ENCODE assay signal across 8 cellular contexts in genomic region chr2:222671259-222672067, GRCh38. TPM values are rescaled to one million over a fixed set of nuclear protein-coding genes. Genes with fewer than 3 reads are reported as not detected.
DNase-seq lines count a peak whose midpoint lies in the region; ATAC-seq, FAIRE-seq and TF ChIP-seq lines count a peak whose summit lies in the region.

A gene with protein sequence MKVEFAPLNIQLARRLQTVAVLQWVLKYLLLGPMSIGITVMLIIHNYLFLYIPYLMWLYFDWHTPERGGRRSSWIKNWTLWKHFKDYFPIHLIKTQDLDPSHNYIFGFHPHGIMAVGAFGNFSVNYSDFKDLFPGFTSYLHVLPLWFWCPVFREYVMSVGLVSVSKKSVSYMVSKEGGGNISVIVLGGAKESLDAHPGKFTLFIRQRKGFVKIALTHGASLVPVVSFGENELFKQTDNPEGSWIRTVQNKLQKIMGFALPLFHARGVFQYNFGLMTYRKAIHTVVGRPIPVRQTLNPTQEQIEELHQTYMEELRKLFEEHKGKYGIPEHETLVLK (plus strand): TSS chr2:222671658. CDS start chr2:222671786, 128 bp downstream.

- FAIRE-seq in D721Med (lab: Jason Lieb, UNC): no peak

- CTCF ChIA-PET in CD4-positive, alpha-beta T cell (lab: Charles Lee): interaction anchor here (2.3 kb wide), 1 partner anchor 19 kb away, joined by 6 read pairs; no protein-coding TSS in a partner anchor
- CTCF ChIA-PET in HEK293T (lab: Yijun Ruan, JAX): no interaction called here

- intact Hi-C loops in CD4-positive, alpha-beta T cell (cut with DNase I, micrococcal nuclease): no loop called here
- intact Hi-C loops in right cardiac atrium (cut with DNase I): no loop called here
- intact Hi-C loops in posterior cingulate gyrus (cut with DNase I): no loop called here

- peak within 1 kb of the TSS; percentile 29 for H3K4me3 ChIP-seq in right cardiac atrium (ENCODE audit: low read length)

- no peak within 1 kb of the TSS for H3K4me3 Mint-ChIP-seq in CD4-positive, alpha-beta T cell
- H3K4me3 Mint-ChIP-seq in activated naive CD8-positive, alpha-beta T cell treated with anti-CD3 and anti-CD28 coated beads, Interleukin-2, amount 10 ng/mL, durations not matched to agents 7 days and 5 days: peak within 1 kb of the TSS; percentile 59

- WGBS in right cardiac atrium: 3% methylated on average over 66 of the region's 66 CpGs

- H3K4me1 ChIP-seq in right cardiac atrium (ENCODE audit: control insufficient read depth, insufficient read depth, low read length): peaks cover 1% of the 10 kb centered on the region

- no peak within 1 kb of the TSS for H3K27ac ChIP-seq in CD4-positive, alpha-beta T cell (ENCODE audit: low read depth, low read length)
- H3K27ac ChIP-seq in right cardiac atrium (ENCODE audit: low read length): no peak within 1 kb of the TSS

- H3K36me3 Mint-ChIP-seq in CD4-positive, alpha-beta T cell (ENCODE audit: low read depth): no peaks in the 10 kb centered on the region
- H3K36me3 Mint-ChIP-seq in activated naive CD8-positive, alpha-beta T cell treated with anti-CD3 and anti-CD28 coated beads, Interleukin-2, amount 10 ng/mL, durations not matched to agents 7 days and 5 days: no peaks in the 10 kb centered on the region

- no peak for TF ChIP-seq CTCF in CD4-positive, alpha-beta T cell (IDR thresholded peaks at IDR 0.05)
- TF ChIP-seq CTCF in D721Med (IDR thresholded peaks at IDR 0.05; ENCODE audit: insufficient read depth, missing control alignments): no peak

- no peak within 1 kb of the TSS for H3K27ac Mint-ChIP-seq in CD4-positive, alpha-beta T cell
- no peak within 1 kb of the TSS for H3K27ac Mint-ChIP-seq in activated naive CD8-positive, alpha-beta T cell treated with anti-CD3 and anti-CD28 coated beads, Interleukin-2, amount 10 ng/mL, durations not matched to agents 7 days and 5 days

- no peaks in the 10 kb centered on the region for H3K9me3 ChIP-seq in CD4-positive, alpha-beta T cell (ENCODE audit: control insufficient read depth, low read length)
- no peaks in the 10 kb centered on the region for H3K9me3 ChIP-seq in right cardiac atrium (ENCODE audit: control insufficient read depth, low read length)

- no peak for DNase-seq in CD4-positive, alpha-beta T cell
- DNase-seq in activated naive CD8-positive, alpha-beta T cell treated with anti-CD3 and anti-CD28 coated beads, Interleukin-2, amount 10 ng/mL, durations not matched to agents 7 days and 5 days: peak; percentile 29
- peak; percentile 47 to 79 (median 78) for DNase-seq in right cardiac atrium
- DNase-seq in posterior cingulate gyrus: peak; percentile 17 to 89 (median 36)
- DNase-seq in dedifferentiated amniotic fluid mesenchymal stem cell (ENCODE audit: extremely low spot score): no peak
- DNase-seq in D721Med (ENCODE audit: insufficient read length, low spot score): no peak
- DNase-seq in HEK293T (ENCODE audit: extremely low spot score): no peak

- peaks cover 40% of the 10 kb centered on the region for H3K27me3 ChIP-seq in CD4-positive, alpha-beta T cell (ENCODE audit: control insufficient read depth, insufficient read depth, low read length)
- H3K27me3 ChIP-seq in right cardiac atrium (ENCODE audit: control insufficient read depth, insufficient read depth): no peaks in the 10 kb centered on the region

- peak; percentile 37 for ATAC-seq in CD4-positive, alpha-beta T cell (ENCODE audit: poor library complexity)
- ATAC-seq in HG03066 (IDR thresholded peaks at IDR 0.05; ENCODE audit: low read depth, unreplicated experiment) (peak; percentile 57), right cardiac atrium (peak; percentile 87)
- peak; percentile 63 for ATAC-seq in activated naive CD8-positive, alpha-beta T cell treated with anti-CD3 and anti-CD28 coated beads, Interleukin-2, amount 10 ng/mL, durations not matched to agents 7 days and 5 days (ENCODE audit: low read depth)

- H3K4me1 Mint-ChIP-seq in CD4-positive, alpha-beta T cell (ENCODE audit: low read depth): peaks cover 13% of the 10 kb centered on the region
- H3K4me1 Mint-ChIP-seq in activated naive CD8-positive, alpha-beta T cell treated with anti-CD3 and anti-CD28 coated beads, Interleukin-2, amount 10 ng/mL, durations not matched to agents 7 days and 5 days: peaks cover 5% of the 10 kb centered on the region

- no peaks in the 10 kb centered on the region for H3K9me3 Mint-ChIP-seq in CD4-positive, alpha-beta T cell
- no peaks in the 10 kb centered on the region for H3K9me3 Mint-ChIP-seq in activated naive CD8-positive, alpha-beta T cell treated with anti-CD3 and anti-CD28 coated beads, Interleukin-2, amount 10 ng/mL, durations not matched to agents 7 days and 5 days

- POLR2A ChIA-PET in CD4-positive, alpha-beta T cell (lab: Charles Lee): no interaction called here
- POLR2A ChIA-PET in activated naive CD8-positive, alpha-beta T cell treated with anti-CD3 and anti-CD28 coated beads, Interleukin-2, amount 10 ng/mL, durations not matched to agents 7 days and 5 days (lab: Charles Lee): interaction anchor here (0.7 kb wide), 1 partner anchor 241 kb away, joined by 3 read pairs; no protein-coding TSS in a partner anchor
- POLR2A ChIA-PET in HEK293T (lab: Yijun Ruan, JAX): no interaction called here

- H3K27me3 Mint-ChIP-seq in CD4-positive, alpha-beta T cell: peaks cover 69% of the 10 kb centered on the region
- peaks cover 76% of the 10 kb centered on the region for H3K27me3 Mint-ChIP-seq in activated naive CD8-positive, alpha-beta T cell treated with anti-CD3 and anti-CD28 coated beads, Interleukin-2, amount 10 ng/mL, durations not matched to agents 7 days and 5 days

TF ChIP-seq in HEK293T, 16 proteins besides CTCF, POLR2A, EP300 and RAD21:
- TF ChIP-seq ELF4 (IDR thresholded peaks at IDR 0.05): no peak
- TF ChIP-seq CTBP1 (IDR thresholded peaks at IDR 0.05; ENCODE audit: borderline replicate concordance): no peak
- no peak for TF ChIP-seq TARDBP (IDR thresholded peaks at IDR 0.05)
- no peak for TF ChIP-seq SUZ12 (IDR thresholded peaks at IDR 0.05)
- TF ChIP-seq BHLHE40 (IDR thresholded peaks at IDR 0.05; ENCODE audit: borderline replicate concordance): no peak
- TF ChIP-seq SP1 (IDR thresholded peaks at IDR 0.05): no peak
- no peak for TF ChIP-seq LEF1 (IDR thresholded peaks at IDR 0.05; ENCODE audit: borderline replicate concordance)
- TF ChIP-seq FOXA1 (IDR thresholded peaks at IDR 0.05): no peak
- no peak for TF ChIP-seq L3MBTL2 (conservative IDR thresholded peaks at IDR 0.05)
- TF ChIP-seq ARNT (IDR thresholded peaks at IDR 0.05): no peak
- no peak for TF ChIP-seq FOXK2 (IDR thresholded peaks at IDR 0.05)
TF ChIP-seq in HEK293T: peak in this region for 0.

RNA-seq across cellular contexts. Expression of the gene that starts here (rescaled TPM):
- total RNA-seq in CD4-positive, alpha-beta T cell: not detected
- total RNA-seq in activated naive CD8-positive, alpha-beta T cell treated with anti-CD3 and anti-CD28 coated beads, Interleukin-2, amount 10 ng/mL, durations not matched to agents 7 days and 5 days: not detected
- total RNA-seq in right cardiac atrium: under 1 TPM in 1 of 4 donors, not detected in 3; 0.59 TPM
- 0.16 TPM for polyA plus RNA-seq in right cardiac atrium

Comparison
In these comparisons a context has a peak if more than half of its experiments do, and no peak if none do; other contexts are left out.
1. Peak in ATAC-seq in CD4-positive, alpha-beta T cell; RNA of the gene not detected or under 1 TPM.
2. Peak in DNase-seq and ATAC-seq in activated naive CD8-positive, alpha-beta T cell treated with anti-CD3 and anti-CD28 coated beads, Interleukin-2, amount 10 ng/mL, durations not matched to agents 7 days and 5 days; RNA of the gene not detected or under 1 TPM.
3. Peak in DNase-seq, ATAC-seq and H3K4me3 ChIP-seq in right cardiac atrium; RNA of the gene not detected or under 1 TPM.
4. ATAC-seq: peak in every context shown above with its lines; median percentile 87 in right cardiac atrium; 63 in activated naive CD8-positive, alpha-beta T cell treated with anti-CD3 and anti-CD28 coated beads, Interleukin-2, amount 10 ng/mL, durations not matched to agents 7 days and 5 days; 57 in HG03066; 37 in CD4-positive, alpha-beta T cell.
5. DNase-seq: peak in posterior cingulate gyrus (10 of 10); none in CD4-positive, alpha-beta T cell (0 of 10), dedifferentiated amniotic fluid mesenchymal stem cell (single experiment), D721Med (single experiment) and HEK293T (single experiment).